Comparison of ENCODE assay signal across 1 cellular context in the genomic region with DNA sequence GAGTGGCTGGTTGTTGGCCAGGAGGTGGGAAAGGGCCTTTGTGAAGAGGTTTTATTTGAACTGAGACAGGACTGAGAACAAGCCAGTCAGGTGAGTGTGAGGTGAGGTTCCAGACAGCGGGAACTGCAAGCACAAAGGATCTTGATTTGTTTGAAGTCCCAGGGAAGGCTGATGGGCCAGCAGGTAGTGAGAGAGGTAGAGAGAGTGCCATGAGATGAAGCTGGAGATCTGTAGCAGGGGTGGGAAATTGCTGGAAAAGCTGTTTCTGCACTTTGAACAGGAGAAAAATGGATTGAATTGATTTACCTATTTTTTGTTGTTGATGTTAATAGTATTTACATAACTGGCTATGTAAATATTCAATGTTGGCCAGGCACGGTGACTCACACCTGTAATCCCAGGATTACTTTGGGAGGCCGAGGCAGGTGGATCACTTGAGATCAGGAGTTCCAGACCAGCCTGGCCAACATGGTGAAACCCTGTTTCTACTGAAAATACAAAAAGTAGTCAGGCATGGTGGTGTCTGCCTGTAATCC.
TF ChIP-seq lines count a peak whose summit lies in the region.

No MANE protein-coding gene starts in this region.

TF ChIP-seq in HepG2, 621 proteins besides CTCF, POLR2A, EP300 and RAD21 (continued from another document and continues in another):
- TF ChIP-seq, protein P1, sequence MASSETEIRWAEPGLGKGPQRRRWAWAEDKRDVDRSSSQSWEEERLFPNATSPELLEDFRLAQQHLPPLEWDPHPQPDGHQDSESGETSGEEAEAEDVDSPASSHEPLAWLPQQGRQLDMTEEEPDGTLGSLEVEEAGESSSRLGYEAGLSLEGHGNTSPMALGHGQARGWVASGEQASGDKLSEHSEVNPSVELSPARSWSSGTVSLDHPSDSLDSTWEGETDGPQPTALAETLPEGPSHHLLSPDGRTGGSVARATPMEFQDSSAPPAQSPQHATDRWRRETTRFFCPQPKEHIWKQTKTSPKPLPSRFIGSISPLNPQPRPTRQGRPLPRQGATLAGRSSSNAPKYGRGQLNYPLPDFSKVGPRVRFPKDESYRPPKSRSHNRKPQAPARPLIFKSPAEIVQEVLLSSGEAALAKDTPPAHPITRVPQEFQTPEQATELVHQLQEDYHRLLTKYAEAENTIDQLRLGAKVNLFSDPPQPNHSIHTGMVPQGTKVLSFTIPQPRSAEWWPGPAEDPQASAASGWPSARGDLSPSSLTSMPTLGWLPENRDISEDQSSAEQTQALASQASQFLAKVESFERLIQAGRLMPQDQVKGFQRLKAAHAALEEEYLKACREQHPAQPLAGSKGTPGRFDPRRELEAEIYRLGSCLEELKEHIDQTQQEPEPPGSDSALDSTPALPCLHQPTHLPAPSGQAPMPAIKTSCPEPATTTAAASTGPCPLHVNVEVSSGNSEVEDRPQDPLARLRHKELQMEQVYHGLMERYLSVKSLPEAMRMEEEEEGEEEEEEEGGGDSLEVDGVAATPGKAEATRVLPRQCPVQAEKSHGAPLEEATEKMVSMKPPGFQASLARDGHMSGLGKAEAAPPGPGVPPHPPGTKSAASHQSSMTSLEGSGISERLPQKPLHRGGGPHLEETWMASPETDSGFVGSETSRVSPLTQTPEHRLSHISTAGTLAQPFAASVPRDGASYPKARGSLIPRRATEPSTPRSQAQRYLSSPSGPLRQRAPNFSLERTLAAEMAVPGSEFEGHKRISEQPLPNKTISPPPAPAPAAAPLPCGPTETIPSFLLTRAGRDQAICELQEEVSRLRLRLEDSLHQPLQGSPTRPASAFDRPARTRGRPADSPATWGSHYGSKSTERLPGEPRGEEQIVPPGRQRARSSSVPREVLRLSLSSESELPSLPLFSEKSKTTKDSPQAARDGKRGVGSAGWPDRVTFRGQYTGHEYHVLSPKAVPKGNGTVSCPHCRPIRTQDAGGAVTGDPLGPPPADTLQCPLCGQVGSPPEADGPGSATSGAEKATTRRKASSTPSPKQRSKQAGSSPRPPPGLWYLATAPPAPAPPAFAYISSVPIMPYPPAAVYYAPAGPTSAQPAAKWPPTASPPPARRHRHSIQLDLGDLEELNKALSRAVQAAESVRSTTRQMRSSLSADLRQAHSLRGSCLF (CRISPR knock-in tag; IDR thresholded peaks at IDR 0.05; ENCODE audit: borderline replicate concordance), result no peak
- TF ChIP-seq BRD4 (CRISPR knock-in tag; IDR thresholded peaks at IDR 0.05) (no peak), ATF7 (IDR thresholded peaks at IDR 0.05) (no peak), ATF7 (CRISPR knock-in tag; IDR thresholded peaks at IDR 0.05) (no peak), NFKB2 (CRISPR knock-in tag; IDR thresholded peaks at IDR 0.05; ENCODE audit: borderline replicate concordance) (no peak), FOSL2 (CRISPR knock-in tag; IDR thresholded peaks at IDR 0.05) (peak; percentile 97), RARG (CRISPR knock-in tag; IDR thresholded peaks at IDR 0.05; ENCODE audit: low read depth) (peak; percentile 87; the same call in 1 of the 2 replicates), TGIF2 (CRISPR knock-in tag; IDR thresholded peaks at IDR 0.05) (no peak), NR2F6 (IDR thresholded peaks at IDR 0.05) (peak; percentile 34; the same call in 1 of the 2 replicates), NR2F6 (CRISPR knock-in tag; IDR thresholded peaks at IDR 0.05) (no peak; the same call in none of the 2 replicates), ZNF260 (CRISPR knock-in tag; IDR thresholded peaks at IDR 0.05; ENCODE audit: borderline replicate concordance, low read depth) (no peak), RBFOX2 (IDR thresholded peaks at IDR 0.05; ENCODE audit: low read depth, low read length) (no peak), ZNF33A (CRISPR knock-in tag; IDR thresholded peaks at IDR 0.05; ENCODE audit: borderline replicate concordance) (no peak), ZNF749 (CRISPR knock-in tag; IDR thresholded peaks at IDR 0.05; ENCODE audit: borderline replicate concordance) (no peak), ZNF660 (CRISPR knock-in tag; IDR thresholded peaks at IDR 0.05; ENCODE audit: borderline replicate concordance, low read depth) (no peak), STAT5B (CRISPR knock-in tag; IDR thresholded peaks at IDR 0.05) (no peak), ZNF562 (CRISPR knock-in tag; IDR thresholded peaks at IDR 0.05; ENCODE audit: borderline replicate concordance) (no peak), SIX1 (CRISPR knock-in tag; IDR thresholded peaks at IDR 0.05; ENCODE audit: borderline replicate concordance) (no peak), POLR2AphosphoS2 (IDR thresholded peaks at IDR 0.05; ENCODE audit: low read depth, low read length) (no peak), MEF2D (CRISPR knock-in tag; IDR thresholded peaks at IDR 0.05) (no peak; the same call in 1 of the 2 replicates), ZNF709 (CRISPR knock-in tag; IDR thresholded peaks at IDR 0.05) (peak; percentile 50; the same call in 1 of the 2 replicates), REXO4 (CRISPR knock-in tag; IDR thresholded peaks at IDR 0.05; ENCODE audit: borderline replicate concordance) (no peak), ZNF501 (CRISPR knock-in tag; IDR thresholded peaks at IDR 0.05) (no peak), ZNF547 (CRISPR knock-in tag; IDR thresholded peaks at IDR 0.05) (no peak; the same call in 1 of the 2 replicates)
- TF ChIP-seq, protein P2, sequence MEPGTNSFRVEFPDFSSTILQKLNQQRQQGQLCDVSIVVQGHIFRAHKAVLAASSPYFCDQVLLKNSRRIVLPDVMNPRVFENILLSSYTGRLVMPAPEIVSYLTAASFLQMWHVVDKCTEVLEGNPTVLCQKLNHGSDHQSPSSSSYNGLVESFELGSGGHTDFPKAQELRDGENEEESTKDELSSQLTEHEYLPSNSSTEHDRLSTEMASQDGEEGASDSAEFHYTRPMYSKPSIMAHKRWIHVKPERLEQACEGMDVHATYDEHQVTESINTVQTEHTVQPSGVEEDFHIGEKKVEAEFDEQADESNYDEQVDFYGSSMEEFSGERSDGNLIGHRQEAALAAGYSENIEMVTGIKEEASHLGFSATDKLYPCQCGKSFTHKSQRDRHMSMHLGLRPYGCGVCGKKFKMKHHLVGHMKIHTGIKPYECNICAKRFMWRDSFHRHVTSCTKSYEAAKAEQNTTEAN (CRISPR knock-in tag; conservative IDR thresholded peaks at IDR 0.05), result no peak
- TF ChIP-seq, protein P3, sequence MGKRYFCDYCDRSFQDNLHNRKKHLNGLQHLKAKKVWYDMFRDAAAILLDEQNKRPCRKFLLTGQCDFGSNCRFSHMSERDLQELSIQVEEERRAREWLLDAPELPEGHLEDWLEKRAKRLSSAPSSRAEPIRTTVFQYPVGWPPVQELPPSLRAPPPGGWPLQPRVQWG (CRISPR knock-in tag; IDR thresholded peaks at IDR 0.05; ENCODE audit: borderline replicate concordance, low read depth), result no peak
- TF ChIP-seq, protein P4, sequence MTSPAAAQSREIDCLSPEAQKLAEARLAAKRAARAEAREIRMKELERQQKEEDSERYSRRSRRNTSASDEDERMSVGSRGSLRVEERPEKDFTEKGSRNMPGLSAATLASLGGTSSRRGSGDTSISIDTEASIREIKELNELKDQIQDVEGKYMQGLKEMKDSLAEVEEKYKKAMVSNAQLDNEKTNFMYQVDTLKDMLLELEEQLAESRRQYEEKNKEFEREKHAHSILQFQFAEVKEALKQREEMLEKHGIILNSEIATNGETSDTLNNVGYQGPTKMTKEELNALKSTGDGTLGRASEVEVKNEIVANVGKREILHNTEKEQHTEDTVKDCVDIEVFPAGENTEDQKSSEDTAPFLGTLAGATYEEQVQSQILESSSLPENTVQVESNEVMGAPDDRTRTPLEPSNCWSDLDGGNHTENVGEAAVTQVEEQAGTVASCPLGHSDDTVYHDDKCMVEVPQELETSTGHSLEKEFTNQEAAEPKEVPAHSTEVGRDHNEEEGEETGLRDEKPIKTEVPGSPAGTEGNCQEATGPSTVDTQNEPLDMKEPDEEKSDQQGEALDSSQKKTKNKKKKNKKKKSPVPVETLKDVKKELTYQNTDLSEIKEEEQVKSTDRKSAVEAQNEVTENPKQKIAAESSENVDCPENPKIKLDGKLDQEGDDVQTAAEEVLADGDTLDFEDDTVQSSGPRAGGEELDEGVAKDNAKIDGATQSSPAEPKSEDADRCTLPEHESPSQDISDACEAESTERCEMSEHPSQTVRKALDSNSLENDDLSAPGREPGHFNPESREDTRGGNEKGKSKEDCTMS (CRISPR knock-in tag; conservative IDR thresholded peaks at IDR 0.05), result no peak
- TF ChIP-seq, protein P5, sequence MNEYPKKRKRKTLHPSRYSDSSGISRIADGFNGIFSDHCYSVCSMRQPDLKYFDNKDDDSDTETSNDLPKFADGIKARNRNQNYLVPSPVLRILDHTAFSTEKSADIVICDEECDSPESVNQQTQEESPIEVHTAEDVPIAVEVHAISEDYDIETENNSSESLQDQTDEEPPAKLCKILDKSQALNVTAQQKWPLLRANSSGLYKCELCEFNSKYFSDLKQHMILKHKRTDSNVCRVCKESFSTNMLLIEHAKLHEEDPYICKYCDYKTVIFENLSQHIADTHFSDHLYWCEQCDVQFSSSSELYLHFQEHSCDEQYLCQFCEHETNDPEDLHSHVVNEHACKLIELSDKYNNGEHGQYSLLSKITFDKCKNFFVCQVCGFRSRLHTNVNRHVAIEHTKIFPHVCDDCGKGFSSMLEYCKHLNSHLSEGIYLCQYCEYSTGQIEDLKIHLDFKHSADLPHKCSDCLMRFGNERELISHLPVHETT (CRISPR knock-in tag; conservative IDR thresholded peaks at IDR 0.05), result no peak
- TF ChIP-seq, protein P6, sequence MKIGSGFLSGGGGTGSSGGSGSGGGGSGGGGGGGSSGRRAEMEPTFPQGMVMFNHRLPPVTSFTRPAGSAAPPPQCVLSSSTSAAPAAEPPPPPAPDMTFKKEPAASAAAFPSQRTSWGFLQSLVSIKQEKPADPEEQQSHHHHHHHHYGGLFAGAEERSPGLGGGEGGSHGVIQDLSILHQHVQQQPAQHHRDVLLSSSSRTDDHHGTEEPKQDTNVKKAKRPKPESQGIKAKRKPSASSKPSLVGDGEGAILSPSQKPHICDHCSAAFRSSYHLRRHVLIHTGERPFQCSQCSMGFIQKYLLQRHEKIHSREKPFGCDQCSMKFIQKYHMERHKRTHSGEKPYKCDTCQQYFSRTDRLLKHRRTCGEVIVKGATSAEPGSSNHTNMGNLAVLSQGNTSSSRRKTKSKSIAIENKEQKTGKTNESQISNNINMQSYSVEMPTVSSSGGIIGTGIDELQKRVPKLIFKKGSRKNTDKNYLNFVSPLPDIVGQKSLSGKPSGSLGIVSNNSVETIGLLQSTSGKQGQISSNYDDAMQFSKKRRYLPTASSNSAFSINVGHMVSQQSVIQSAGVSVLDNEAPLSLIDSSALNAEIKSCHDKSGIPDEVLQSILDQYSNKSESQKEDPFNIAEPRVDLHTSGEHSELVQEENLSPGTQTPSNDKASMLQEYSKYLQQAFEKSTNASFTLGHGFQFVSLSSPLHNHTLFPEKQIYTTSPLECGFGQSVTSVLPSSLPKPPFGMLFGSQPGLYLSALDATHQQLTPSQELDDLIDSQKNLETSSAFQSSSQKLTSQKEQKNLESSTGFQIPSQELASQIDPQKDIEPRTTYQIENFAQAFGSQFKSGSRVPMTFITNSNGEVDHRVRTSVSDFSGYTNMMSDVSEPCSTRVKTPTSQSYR (CRISPR knock-in tag; IDR thresholded peaks at IDR 0.05; ENCODE audit: borderline replicate concordance), result no peak
- TF ChIP-seq, protein P7, sequence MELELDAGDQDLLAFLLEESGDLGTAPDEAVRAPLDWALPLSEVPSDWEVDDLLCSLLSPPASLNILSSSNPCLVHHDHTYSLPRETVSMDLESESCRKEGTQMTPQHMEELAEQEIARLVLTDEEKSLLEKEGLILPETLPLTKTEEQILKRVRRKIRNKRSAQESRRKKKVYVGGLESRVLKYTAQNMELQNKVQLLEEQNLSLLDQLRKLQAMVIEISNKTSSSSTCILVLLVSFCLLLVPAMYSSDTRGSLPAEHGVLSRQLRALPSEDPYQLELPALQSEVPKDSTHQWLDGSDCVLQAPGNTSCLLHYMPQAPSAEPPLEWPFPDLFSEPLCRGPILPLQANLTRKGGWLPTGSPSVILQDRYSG (CRISPR knock-in tag; IDR thresholded peaks at IDR 0.05), result no peak
- TF ChIP-seq, protein P8, sequence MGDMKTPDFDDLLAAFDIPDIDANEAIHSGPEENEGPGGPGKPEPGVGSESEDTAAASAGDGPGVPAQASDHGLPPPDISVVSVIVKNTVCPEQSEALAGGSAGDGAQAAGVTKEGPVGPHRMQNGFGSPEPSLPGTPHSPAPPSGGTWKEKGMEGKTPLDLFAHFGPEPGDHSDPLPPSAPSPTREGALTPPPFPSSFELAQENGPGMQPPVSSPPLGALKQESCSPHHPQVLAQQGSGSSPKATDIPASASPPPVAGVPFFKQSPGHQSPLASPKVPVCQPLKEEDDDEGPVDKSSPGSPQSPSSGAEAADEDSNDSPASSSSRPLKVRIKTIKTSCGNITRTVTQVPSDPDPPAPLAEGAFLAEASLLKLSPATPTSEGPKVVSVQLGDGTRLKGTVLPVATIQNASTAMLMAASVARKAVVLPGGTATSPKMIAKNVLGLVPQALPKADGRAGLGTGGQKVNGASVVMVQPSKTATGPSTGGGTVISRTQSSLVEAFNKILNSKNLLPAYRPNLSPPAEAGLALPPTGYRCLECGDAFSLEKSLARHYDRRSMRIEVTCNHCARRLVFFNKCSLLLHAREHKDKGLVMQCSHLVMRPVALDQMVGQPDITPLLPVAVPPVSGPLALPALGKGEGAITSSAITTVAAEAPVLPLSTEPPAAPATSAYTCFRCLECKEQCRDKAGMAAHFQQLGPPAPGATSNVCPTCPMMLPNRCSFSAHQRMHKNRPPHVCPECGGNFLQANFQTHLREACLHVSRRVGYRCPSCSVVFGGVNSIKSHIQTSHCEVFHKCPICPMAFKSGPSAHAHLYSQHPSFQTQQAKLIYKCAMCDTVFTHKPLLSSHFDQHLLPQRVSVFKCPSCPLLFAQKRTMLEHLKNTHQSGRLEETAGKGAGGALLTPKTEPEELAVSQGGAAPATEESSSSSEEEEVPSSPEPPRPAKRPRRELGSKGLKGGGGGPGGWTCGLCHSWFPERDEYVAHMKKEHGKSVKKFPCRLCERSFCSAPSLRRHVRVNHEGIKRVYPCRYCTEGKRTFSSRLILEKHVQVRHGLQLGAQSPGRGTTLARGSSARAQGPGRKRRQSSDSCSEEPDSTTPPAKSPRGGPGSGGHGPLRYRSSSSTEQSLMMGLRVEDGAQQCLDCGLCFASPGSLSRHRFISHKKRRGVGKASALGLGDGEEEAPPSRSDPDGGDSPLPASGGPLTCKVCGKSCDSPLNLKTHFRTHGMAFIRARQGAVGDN (CRISPR knock-in tag; IDR thresholded peaks at IDR 0.05), result no peak
- TF ChIP-seq, protein P9, sequence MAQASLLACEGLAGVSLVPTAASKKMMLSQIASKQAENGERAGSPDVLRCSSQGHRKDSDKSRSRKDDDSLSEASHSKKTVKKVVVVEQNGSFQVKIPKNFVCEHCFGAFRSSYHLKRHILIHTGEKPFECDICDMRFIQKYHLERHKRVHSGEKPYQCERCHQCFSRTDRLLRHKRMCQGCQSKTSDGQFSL (CRISPR knock-in tag; IDR thresholded peaks at IDR 0.05), result no peak
- TF ChIP-seq, protein P10, sequence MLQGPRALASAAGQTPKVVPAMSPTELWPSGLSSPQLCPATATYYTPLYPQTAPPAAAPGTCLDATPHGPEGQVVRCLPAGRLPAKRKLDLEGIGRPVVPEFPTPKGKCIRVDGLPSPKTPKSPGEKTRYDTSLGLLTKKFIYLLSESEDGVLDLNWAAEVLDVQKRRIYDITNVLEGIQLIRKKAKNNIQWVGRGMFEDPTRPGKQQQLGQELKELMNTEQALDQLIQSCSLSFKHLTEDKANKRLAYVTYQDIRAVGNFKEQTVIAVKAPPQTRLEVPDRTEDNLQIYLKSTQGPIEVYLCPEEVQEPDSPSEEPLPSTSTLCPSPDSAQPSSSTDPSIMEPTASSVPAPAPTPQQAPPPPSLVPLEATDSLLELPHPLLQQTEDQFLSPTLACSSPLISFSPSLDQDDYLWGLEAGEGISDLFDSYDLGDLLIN (CRISPR knock-in tag; IDR thresholded peaks at IDR 0.05; ENCODE audit: borderline replicate concordance), result no peak
